Comparison of ENCODE assay signal across 1 cellular context in the genomic region with DNA sequence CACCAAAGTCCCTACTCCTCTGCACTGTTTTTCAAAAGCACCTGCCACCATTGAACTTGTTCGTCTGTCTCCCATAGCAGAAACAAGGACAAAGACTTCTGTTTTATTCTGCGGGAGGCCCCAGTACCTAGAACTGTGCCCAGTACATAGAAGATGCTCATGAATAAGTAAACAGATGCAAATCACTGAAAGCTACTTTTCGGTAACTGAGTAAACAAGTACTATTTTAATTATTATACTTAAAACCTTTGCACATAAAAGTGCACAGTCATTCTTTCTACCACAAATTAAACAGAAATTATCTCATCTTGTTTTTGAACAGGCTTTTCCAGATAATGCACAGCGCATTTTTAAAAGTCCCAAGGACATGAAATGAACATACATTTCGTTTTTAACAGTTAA.
A peak's percentile ranks its signal among the peaks of the same experiment; 100 is the strongest.
TF ChIP-seq lines count a peak whose summit lies in the region.

No MANE protein-coding gene starts in this region.

TF ChIP-seq in IMR-90, 13 proteins besides CTCF, POLR2A, EP300 and RAD21:
- TF ChIP-seq MAZ (IDR thresholded peaks at IDR 0.05; ENCODE audit: borderline replicate concordance, low read depth, low read length) (no peak), NFE2L2 (IDR thresholded peaks at IDR 0.05; ENCODE audit: low read depth, low read length) (peak; percentile 94), MAFK (IDR thresholded peaks at IDR 0.05; ENCODE audit: low read depth, low read length) (peak; percentile 41; the same call in 1 of the 2 replicates)
TF ChIP-seq in IMR-90: peak in this region for 2.
